In the genomic region with DNA sequence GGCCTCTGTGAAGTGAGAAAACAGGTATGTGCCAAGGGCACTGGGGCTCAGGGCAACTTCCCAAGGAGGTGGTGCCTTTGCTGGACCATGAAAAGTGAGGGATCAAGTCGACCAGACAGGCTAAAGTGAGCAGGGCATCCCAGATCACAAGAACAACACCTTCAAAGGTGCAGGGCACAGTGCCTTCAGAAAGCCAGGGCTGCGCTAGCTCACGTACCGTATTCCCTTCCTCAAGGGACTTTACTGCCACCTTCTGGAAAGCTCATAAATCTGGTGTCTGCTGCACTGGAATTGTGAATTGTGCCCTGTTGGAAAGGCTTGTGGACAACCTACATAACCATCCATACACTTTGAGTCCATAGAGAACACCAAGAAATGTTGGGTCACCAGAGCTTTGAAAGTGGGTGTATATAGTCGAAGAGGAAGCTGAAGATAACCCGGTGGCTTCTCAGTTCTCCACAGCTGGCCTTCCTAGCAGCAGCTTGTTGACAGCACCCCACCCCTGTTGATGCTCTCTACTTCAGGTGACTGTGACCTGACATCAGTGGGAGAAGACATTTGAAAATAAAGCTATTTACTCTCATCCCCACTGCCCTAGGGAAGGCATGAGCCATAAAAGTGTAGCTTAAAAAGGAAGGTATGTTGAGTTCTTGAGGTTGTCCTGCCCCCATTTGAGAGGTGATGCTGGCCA, we compare ENCODE assay signal across 8 cellular contexts. TPM values are rescaled to one million over a fixed set of nuclear protein-coding genes. Genes with fewer than 3 reads are reported as not detected.
DNase-seq lines count a peak whose midpoint lies in the region; ATAC-seq lines count a peak whose summit lies in the region.

No MANE protein-coding gene starts in this region.

- peaks cover 11% of the 10 kb centered on the region for H3K4me1 Mint-ChIP-seq in stimulated activated memory B cell treated with anti-CD40 and anti-IgM and Interleukin-4, amounts not matched to agents 10 μg/mL and 1 μg/mL and 100 μg/mL, for 72 hours

- peak; percentile 50 for ATAC-seq in esophagus mucosa
- no peak for ATAC-seq in stimulated activated memory B cell treated with anti-CD40 and anti-IgM and Interleukin-4, amounts not matched to agents 10 μg/mL and 1 μg/mL and 100 μg/mL, for 72 hours

- peak overlapping the region; percentile 8 for H3K23ac ChIP-seq in neuronal stem cell (ENCODE audit: low read depth, low read length, poor library complexity)

- H2AFZ ChIP-seq in neuronal stem cell (ENCODE audit: low read length), result no peak overlapping the region

- H2AK5ac ChIP-seq in neuronal stem cell (ENCODE audit: low read depth, low read length), result no peak overlapping the region

- in situ Hi-C loops in SK-MEL-5 (cut with HindIII; ENCODE audit: low pct_unique_long_range_greater_than_20kb, low sequenced_read_pairs), result no loop called here

- H3K79me1 ChIP-seq in neuronal stem cell (ENCODE audit: low read depth, low read length), result peaks cover 8% of the 10 kb centered on the region

- no peak overlapping the region for H2BK15ac ChIP-seq in neuronal stem cell (ENCODE audit: low read length)

- H2BK120ac ChIP-seq in neuronal stem cell (ENCODE audit: low read depth, low read length), result no peak overlapping the region

- H3K9me3 ChIP-seq in neuronal stem cell (replicated peaks in 1 of 2; ENCODE audit: control insufficient read depth in 2 of 2, insufficient read depth in 1 of 2, low read depth in 1 of 2, low read length in 2 of 2), result no peaks in the 10 kb centered on the region

- no peak overlapping the region for H3K4ac ChIP-seq in neuronal stem cell (ENCODE audit: low read length)

- no peak overlapping the region for H3K14ac ChIP-seq in neuronal stem cell (ENCODE audit: low read length)

- H3K4me1 ChIP-seq in neuronal stem cell (ENCODE audit: control insufficient read depth in 2 of 2, insufficient read depth in 1 of 2, low read depth in 1 of 2, low read length in 2 of 2), result peaks cover 15 to 22% of the 10 kb centered on the region in 2 donors

- no peak overlapping the region for H2BK12ac ChIP-seq in neuronal stem cell (ENCODE audit: low read length)

- H3K4me3 ChIP-seq in neuronal stem cell (ENCODE audit: low read length in 2 of 2), result no peak overlapping the region

- WGBS in neuronal stem cell (ENCODE audit: extremely low coverage in 2 of 2, insufficient read length in 2 of 2, insufficient replicate concordance in 1 of 2), 2 donors, result no CpG with 5 or more reads among the region's 6 CpGs

- peak; percentile 37 for DNase-seq in activated CD4-positive, alpha-beta T cell treated with anti-CD3 and anti-CD28 coated beads for 48 hours
- no peak for DNase-seq in activated CD4-positive, alpha-beta T cell treated with anti-CD3 and anti-CD28 coated beads for 1 hour
- peak; percentile 51 for DNase-seq in NAMALWA (ENCODE audit: low spot score)
- DNase-seq in SK-MEL-5 (ENCODE audit: low read depth, low spot score), result peak; percentile 83
- DNase-seq in neuronal stem cell (ENCODE audit: low spot score), result no peak
- no peak for DNase-seq in activated CD8-positive, alpha-beta memory T cell treated with anti-CD3 and anti-CD28 coated beads, Interleukin-2, amount 50 U/mL, for 4 hours

- no peaks in the 10 kb centered on the region for H3K9me3 Mint-ChIP-seq in stimulated activated memory B cell treated with anti-CD40 and anti-IgM and Interleukin-4, amounts not matched to agents 10 μg/mL and 1 μg/mL and 100 μg/mL, for 72 hours

- H4K91ac ChIP-seq in neuronal stem cell (ENCODE audit: low read depth, low read length, poor library complexity), result no peak overlapping the region

- no peak overlapping the region for H2BK5ac ChIP-seq in neuronal stem cell (ENCODE audit: low read length)

- peaks cover 40% of the 10 kb centered on the region for H3K27me3 Mint-ChIP-seq in stimulated activated memory B cell treated with anti-CD40 and anti-IgM and Interleukin-4, amounts not matched to agents 10 μg/mL and 1 μg/mL and 100 μg/mL, for 72 hours

- no peak overlapping the region for H3K27ac ChIP-seq in neuronal stem cell (replicated peaks; ENCODE audit: low read length)

- H3K36me3 Mint-ChIP-seq in stimulated activated memory B cell treated with anti-CD40 and anti-IgM and Interleukin-4, amounts not matched to agents 10 μg/mL and 1 μg/mL and 100 μg/mL, for 72 hours, result no peaks in the 10 kb centered on the region

- H3K27ac Mint-ChIP-seq in stimulated activated memory B cell treated with anti-CD40 and anti-IgM and Interleukin-4, amounts not matched to agents 10 μg/mL and 1 μg/mL and 100 μg/mL, for 72 hours, result no peak overlapping the region

- H3K4me2 ChIP-seq in neuronal stem cell (ENCODE audit: insufficient read depth, low read length, poor library complexity, severe bottlenecking), result no peak overlapping the region

- no peak overlapping the region for H3K9ac ChIP-seq in neuronal stem cell (ENCODE audit: low read depth, low read length, poor library complexity)

- H3K27me3 ChIP-seq in neuronal stem cell (ENCODE audit: control insufficient read depth in 3 of 3, insufficient read depth in 3 of 3, low read depth in 1 of 3, low read length in 3 of 3), result peaks cover 0 to 5% (median 0%) of the 10 kb centered on the region in 3 experiments

- H3K36me3 ChIP-seq in neuronal stem cell (replicated peaks in 1 of 2; ENCODE audit: control insufficient read depth in 2 of 2, insufficient read depth in 2 of 2, low read length in 2 of 2), result peaks cover 3 to 47% of the 10 kb centered on the region in 2 donors

- no peak overlapping the region for H3K4me3 Mint-ChIP-seq in stimulated activated memory B cell treated with anti-CD40 and anti-IgM and Interleukin-4, amounts not matched to agents 10 μg/mL and 1 μg/mL and 100 μg/mL, for 72 hours

- no peak overlapping the region for H4K8ac ChIP-seq in neuronal stem cell (ENCODE audit: low read depth, low read length)

- H3K18ac ChIP-seq in neuronal stem cell (ENCODE audit: low read length), result no peak overlapping the region

RNA-seq across cellular contexts. Expression of gene FIGNL2, which starts 24.5 kb away (rescaled TPM):
- 0.21 and 0.24 TPM in 2 replicates for total RNA-seq in SK-MEL-5 (2014; rRNA removed; shearing (Covaris generic))
- 0.25 and 0.26 TPM in 2 replicates for polyA plus RNA-seq in SK-MEL-5 (2015; cell fraction: cytosol; rRNA removed)
- 1.5 and 2.3 TPM in 2 replicates for polyA plus RNA-seq in SK-MEL-5 (2015; cell fraction: nucleus; rRNA removed)
- 0.16 TPM for total RNA-seq in esophagus mucosa
- 28.1 TPM for polyA plus RNA-seq in neuronal stem cell (2013, experiment 1 of 2)
- 28.7 TPM for polyA plus RNA-seq in neuronal stem cell (2013, experiment 2 of 2)

Comparison
In these comparisons a context has a peak if more than half of its experiments do, and no peak if none do; other contexts are left out.
1. DNase-seq: peak in activated CD4-positive, alpha-beta T cell treated with anti-CD3 and anti-CD28 coated beads for 48 hours (single experiment), NAMALWA (single experiment) and SK-MEL-5 (single experiment); none in activated CD4-positive, alpha-beta T cell treated with anti-CD3 and anti-CD28 coated beads for 1 hour (single experiment), neuronal stem cell (single experiment) and activated CD8-positive, alpha-beta memory T cell treated with anti-CD3 and anti-CD28 coated beads, Interleukin-2, amount 50 U/mL, for 4 hours (single experiment).